Comparison of ENCODE assay signal across 10 cellular contexts in genomic region chr9:91099471-91099870, GRCh38.
DNase-seq lines count a peak whose midpoint lies in the region; ATAC-seq and TF ChIP-seq lines count a peak whose summit lies in the region.
"Had no signal": no experiment of that assay in that cellular context is flagged by ENCODE, and none has a peak within 500 bp of the region (broad histone marks: within the 10 kb centered on the region; RNA-seq: fewer than 3 reads in every experiment).

No MANE protein-coding gene starts in this region.

- peaks cover 47% of the 10 kb centered on the region for H3K36me3 Mint-ChIP-seq in activated CD4-positive, alpha-beta T cell treated with anti-CD3 and anti-CD28 coated beads, Interleukin-2, amount 10 ng/mL, durations not matched to agents 7 days and 5 days (ENCODE audit: low read depth)
- H3K36me3 Mint-ChIP-seq in effector memory CD8-positive, alpha-beta T cell (ENCODE audit: insufficient read depth) = peaks cover 20% of the 10 kb centered on the region
- H3K36me3 Mint-ChIP-seq in neural progenitor cell = no peaks in the 10 kb centered on the region

- H3K79me2 ChIP-seq in OCI-LY7 (ENCODE audit: insufficient read depth, low read depth, low read length) (no peaks in the 10 kb centered on the region), smooth muscle cell (ENCODE audit: low read depth) (no peaks in the 10 kb centered on the region), neural progenitor cell (ENCODE audit: low read depth) (no peaks in the 10 kb centered on the region)

- H3K36me3 ChIP-seq in OCI-LY7 (ENCODE audit: insufficient read depth, low read length) (no peaks in the 10 kb centered on the region), smooth muscle cell (ENCODE audit: low read depth) (no peaks in the 10 kb centered on the region), neural progenitor cell (no peaks in the 10 kb centered on the region)
- H3K36me3 ChIP-seq: neutrophil had no signal

- H3K27ac Mint-ChIP-seq in activated CD4-positive, alpha-beta T cell treated with anti-CD3 and anti-CD28 coated beads, Interleukin-2, amount 10 ng/mL, durations not matched to agents 7 days and 5 days = peak overlapping the region; percentile 81
- peak overlapping the region; percentile 85 to 92 for H3K27ac Mint-ChIP-seq in effector memory CD8-positive, alpha-beta T cell
- no peak overlapping the region for H3K27ac Mint-ChIP-seq in neural progenitor cell

- DNase-seq in activated CD4-positive, alpha-beta T cell treated with anti-CD3 and anti-CD28 coated beads, Interleukin-2, amount 10 ng/mL, durations not matched to agents 7 days and 5 days = no peak
- no peak for DNase-seq in activated CD4-positive, alpha-beta T cell treated with anti-CD3 and anti-CD28 coated beads, Interleukin-2, amount 50 U/mL, for 1 hour
- DNase-seq in OCI-LY7 (ENCODE audit: low spot score) (no peak), smooth muscle cell (lab: John Stamatoyannopoulos, UW; ENCODE audit: unreplicated experiment) (no peak), neural progenitor cell (ENCODE audit: low spot score) (no peak)
- no peak for DNase-seq in effector memory CD8-positive, alpha-beta T cell

- H3F3A ChIP-seq in smooth muscle cell (ENCODE audit: low read depth) (no peaks in the 10 kb centered on the region), neural progenitor cell (ENCODE audit: low read depth) (no peaks in the 10 kb centered on the region)

- POLR2A ChIA-PET in activated CD4-positive, alpha-beta T cell treated with anti-CD3 and anti-CD28 coated beads, Interleukin-2, amount 10 ng/mL, durations not matched to agents 7 days and 5 days (lab: Charles Lee) = interaction anchor here (0.5 to 1.6 kb wide), 4 partner anchors 28 to 87 kb away, joined by 4 to 6 read pairs (median 4); no protein-coding TSS in a partner anchor
- POLR2A ChIA-PET in OCI-LY7 (lab: Charles Lee) = interaction anchor here (0.7 to 1.0 kb wide), 5 partner anchors 9 to 266 kb away, joined by 3 to 5 read pairs (median 4); no protein-coding TSS in a partner anchor

- CTCF ChIA-PET in activated CD4-positive, alpha-beta T cell treated with anti-CD3 and anti-CD28 coated beads, Interleukin-2, amount 10 ng/mL, durations not matched to agents 7 days and 5 days (lab: Charles Lee) = interaction anchor here (1.3 to 5.6 kb wide), 4 partner anchors 12 to 185 kb away, joined by 3 to 44 read pairs (median 8); no protein-coding TSS in a partner anchor
- CTCF ChIA-PET in OCI-LY7 (lab: Charles Lee; ENCODE audit: unreplicated experiment) = no interaction called here

- peak overlapping the region; percentile 47 for H3K4me3 Mint-ChIP-seq in activated CD4-positive, alpha-beta T cell treated with anti-CD3 and anti-CD28 coated beads, Interleukin-2, amount 10 ng/mL, durations not matched to agents 7 days and 5 days
- H3K4me3 Mint-ChIP-seq in effector memory CD8-positive, alpha-beta T cell = peak overlapping the region; percentile 45 to 70
- H3K4me3 Mint-ChIP-seq in neural progenitor cell = no peak overlapping the region

- H3K9me3 Mint-ChIP-seq in activated CD4-positive, alpha-beta T cell treated with anti-CD3 and anti-CD28 coated beads, Interleukin-2, amount 10 ng/mL, durations not matched to agents 7 days and 5 days = peaks cover 8% of the 10 kb centered on the region
- no peaks in the 10 kb centered on the region for H3K9me3 Mint-ChIP-seq in effector memory CD8-positive, alpha-beta T cell
- peaks cover 6% of the 10 kb centered on the region for H3K9me3 Mint-ChIP-seq in neural progenitor cell

- ATAC-seq in effector memory CD8-positive, alpha-beta T cell (replicated peaks) = no peak
- ATAC-seq in HG02870 (IDR thresholded peaks at IDR 0.05; ENCODE audit: unreplicated experiment) = no peak
- no peak for ATAC-seq in GM19395 (IDR thresholded peaks at IDR 0.05; ENCODE audit: unreplicated experiment)

- intact Hi-C loops in OCI-LY7 (cut with micrococcal nuclease; ENCODE audit: unreplicated experiment) = no loop called here

- H3K4me2 ChIP-seq in OCI-LY7 (ENCODE audit: low read length) (peak overlapping the region; percentile 49; the same call in 1 of the 2 replicates), smooth muscle cell (peak overlapping the region; percentile 40), neural progenitor cell (no peak overlapping the region)

- BruUV-seq in OCI-LY7 (replicated peaks; lab: Mats Ljungman, UMichigan) = no TSS peak

- H3K4me1 ChIP-seq in OCI-LY7 (ENCODE audit: insufficient read depth, low read length, poor library complexity, severe bottlenecking) = peaks cover 32% of the 10 kb centered on the region
- no peaks in the 10 kb centered on the region for H3K4me1 ChIP-seq in smooth muscle cell (ENCODE audit: low read depth)
- H3K4me1 ChIP-seq in neural progenitor cell = no peaks in the 10 kb centered on the region

- H4K20me1 ChIP-seq in OCI-LY7 (ENCODE audit: insufficient read depth, low read length) (no peaks in the 10 kb centered on the region), smooth muscle cell (ENCODE audit: low read depth) (no peaks in the 10 kb centered on the region), neural progenitor cell (ENCODE audit: low read depth) (no peaks in the 10 kb centered on the region)

- no peaks in the 10 kb centered on the region for H3K9me2 ChIP-seq in OCI-LY7 (ENCODE audit: insufficient read depth, low read length)

- no peaks in the 10 kb centered on the region for H3K27me3 Mint-ChIP-seq in activated CD4-positive, alpha-beta T cell treated with anti-CD3 and anti-CD28 coated beads, Interleukin-2, amount 10 ng/mL, durations not matched to agents 7 days and 5 days
- H3K27me3 Mint-ChIP-seq in effector memory CD8-positive, alpha-beta T cell = no peaks in the 10 kb centered on the region
- H3K27me3 Mint-ChIP-seq in neural progenitor cell (ENCODE audit: insufficient read depth, low read depth) = peaks cover 11% of the 10 kb centered on the region

- H3K27ac ChIP-seq in OCI-LY7 (ENCODE audit: low read depth, low read length, poor library complexity, severe bottlenecking) = no peak overlapping the region
- H3K27ac ChIP-seq in smooth muscle cell (ENCODE audit: low read depth) = peak overlapping the region; percentile 8
- H3K27ac ChIP-seq in neural progenitor cell = no peak overlapping the region
- H3K27ac ChIP-seq: neutrophil, SK-N-MC had no signal

- peaks cover 66% of the 10 kb centered on the region for H3K4me1 Mint-ChIP-seq in activated CD4-positive, alpha-beta T cell treated with anti-CD3 and anti-CD28 coated beads, Interleukin-2, amount 10 ng/mL, durations not matched to agents 7 days and 5 days
- peaks cover 31% of the 10 kb centered on the region in 2 donors for H3K4me1 Mint-ChIP-seq in effector memory CD8-positive, alpha-beta T cell (ENCODE audit: low read depth in 2 of 2)
- peaks cover 3% of the 10 kb centered on the region for H3K4me1 Mint-ChIP-seq in neural progenitor cell

- no peak overlapping the region for H3K4me3 ChIP-seq in OCI-LY7 (ENCODE audit: low read depth, low read length, poor library complexity, severe bottlenecking)
- no peak overlapping the region for H3K4me3 ChIP-seq in smooth muscle cell
- no peak overlapping the region for H3K4me3 ChIP-seq in neural progenitor cell
- H3K4me3 ChIP-seq: SK-N-MC had no signal

- TF ChIP-seq CTCF in OCI-LY7 (conservative IDR thresholded peaks at IDR 0.05; ENCODE audit: low read length) = no peak
- TF ChIP-seq CTCF in smooth muscle cell (IDR thresholded peaks at IDR 0.05; ENCODE audit: borderline replicate concordance, insufficient read depth, poor library complexity, severe bottlenecking) = no peak
- no peak for TF ChIP-seq CTCF in neural progenitor cell (IDR thresholded peaks at IDR 0.05)

- H2AFZ ChIP-seq in OCI-LY7 (ENCODE audit: low read length) (no peak overlapping the region; the same call in 1 of the 2 replicates), smooth muscle cell (ENCODE audit: low read depth) (no peak overlapping the region), neural progenitor cell (replicated peaks) (no peak overlapping the region)

- H3K27me3 ChIP-seq in smooth muscle cell (ENCODE audit: low read depth) (no peaks in the 10 kb centered on the region), neural progenitor cell (no peaks in the 10 kb centered on the region)
- H3K27me3 ChIP-seq: neutrophil had no signal

- H3K9me3 ChIP-seq in OCI-LY7 (ENCODE audit: low read length) = no peaks in the 10 kb centered on the region
- H3K9me3 ChIP-seq in smooth muscle cell (replicated peaks; ENCODE audit: low read depth) = no peaks in the 10 kb centered on the region
- no peaks in the 10 kb centered on the region for H3K9me3 ChIP-seq in neural progenitor cell (ENCODE audit: low read depth)
- H3K9me3 ChIP-seq: neutrophil had no signal

- WGBS in smooth muscle cell (ENCODE audit: low lambda C conversion rate) = 95% methylated on average over 4 of the region's 4 CpGs

- no peak overlapping the region for H3K9ac ChIP-seq in smooth muscle cell (ENCODE audit: low read depth)
- H3K9ac ChIP-seq in neural progenitor cell = no peak overlapping the region
